ENCODE assay signal across 10 cellular contexts in the genomic region with DNA sequence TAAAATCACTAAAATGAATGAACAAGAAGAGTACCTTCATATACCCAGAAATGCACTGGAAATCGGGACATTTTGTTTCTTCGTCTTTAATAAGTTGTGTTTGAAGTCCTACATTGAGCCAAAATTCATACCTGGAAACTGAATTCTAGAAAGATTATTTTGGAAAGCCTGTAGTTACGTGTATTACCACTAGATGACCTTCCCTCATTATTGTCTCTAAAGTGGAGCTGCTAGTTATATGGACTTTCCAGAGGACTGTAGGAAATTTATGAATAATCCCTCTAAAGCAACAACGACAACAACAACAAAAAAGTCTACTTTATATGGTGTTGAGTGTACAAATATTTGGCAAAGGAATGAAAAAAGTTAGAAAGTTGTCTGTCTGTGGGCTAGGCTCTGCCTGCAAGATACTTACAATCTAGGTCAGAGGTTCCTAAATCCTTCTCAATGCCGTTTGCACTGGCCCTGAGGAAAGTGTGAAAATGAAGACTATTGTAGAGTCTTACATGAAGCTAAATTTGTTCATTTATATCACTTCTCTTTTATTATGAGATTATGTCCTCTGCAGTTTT.
DNase-seq lines count a peak whose midpoint lies in the region; TF ChIP-seq lines count a peak whose summit lies in the region.
"Had no signal": no experiment of that assay in that cellular context is flagged by ENCODE, and none has a peak within 500 bp of the region (broad histone marks: within the 10 kb centered on the region; RNA-seq: fewer than 3 reads in every experiment).

No MANE protein-coding gene starts in this region.

- H2AFZ ChIP-seq in GM23248, result no peak overlapping the region

- H3K9me3 ChIP-seq in AG04450 (ENCODE audit: control insufficient read depth, insufficient read depth, low read length), result no peaks in the 10 kb centered on the region
- H3K9me3 ChIP-seq in GM23248 (ENCODE audit: low read depth), result no peaks in the 10 kb centered on the region
- H3K9me3 ChIP-seq: vagina had no signal

- H3K27ac ChIP-seq in AG04450 (ENCODE audit: low read depth, low read length) (no peak overlapping the region), GM23248 (no peak overlapping the region)
- H3K27ac ChIP-seq: vagina had no signal

- H3K4me3 ChIP-seq in AG04450 (ENCODE audit: low read depth, low read length) (no peak overlapping the region), GM23248 (no peak overlapping the region), WI38 (ENCODE audit: low read depth, low read length) (no peak overlapping the region)
- H3K4me3 ChIP-seq: vagina had no signal

- no peaks in the 10 kb centered on the region for H4K20me1 ChIP-seq in GM23248 (ENCODE audit: insufficient read depth)

- H3K27me3 ChIP-seq in AG04450 (ENCODE audit: control insufficient read depth, insufficient read depth, low read length) (no peaks in the 10 kb centered on the region), GM23248 (replicated peaks; ENCODE audit: insufficient read depth) (no peaks in the 10 kb centered on the region)
- H3K27me3 ChIP-seq: vagina had no signal

- in situ Hi-C loops in GM23248 (cut with MboI), result no loop called here

- peak; percentile 61 for TF ChIP-seq CTCF in AG04450 (IDR thresholded peaks at IDR 0.05; ENCODE audit: low read depth, low read length)
- TF ChIP-seq CTCF in WI38 (IDR thresholded peaks at IDR 0.05; ENCODE audit: low read depth, low read length), result peak; percentile 46; the same call in 1 of the 2 replicates

- H3K9me2 ChIP-seq in GM23248 (ENCODE audit: insufficient read depth), result no peaks in the 10 kb centered on the region

- H3K4me1 ChIP-seq in GM23248 (ENCODE audit: insufficient read depth), result peaks cover 10% of the 10 kb centered on the region; the same call in 1 of the 2 replicates

- CTCF ChIA-PET in AG04450 (lab: Charles Lee), result interaction anchor here (0.6 to 3.4 kb wide), 16 partner anchors 14 to 229 kb away, joined by 3 to 19 read pairs (median 4); no protein-coding TSS in a partner anchor

- 50 to 54% methylated on average over 5 of the region's 5 CpGs for WGBS in GM23248 (ENCODE audit: low coverage in 1 of 2, low lambda C conversion rate in 2 of 2, missing lambda C conversion rate in 2 of 2), 2 experiments

- no peak overlapping the region for H3K4me2 ChIP-seq in GM23248 (ENCODE audit: unreplicated experiment)

- DNase-seq in AG04450 (ENCODE audit: low read depth, low spot score), result no peak
- peak; percentile 47 for DNase-seq in GM23248
- DNase-seq in kidney tubule cell (ENCODE audit: low spot score), result peak; percentile 10
- DNase-seq in MV-4-11 (lab: John Stamatoyannopoulos, UW), result no peak
- no peak for DNase-seq in putamen (ENCODE audit: low spot score)
- no peak for DNase-seq in NCI-H446 treated with DMSO at 0.1 percent for 48 hours (lab: John Stamatoyannopoulos, UW)
- DNase-seq in stimulated activated CD4-positive, alpha-beta T cell treated with anti-CD3 and anti-CD28 coated beads, Interleukin-4, amount 100 ng/mL, for 4 hours, result no peak
- DNase-seq: hypothalamus had no signal

- POLR2A ChIA-PET in AG04450 (lab: Yijun Ruan, JAX), result no interaction called here

- H3F3A ChIP-seq in GM23248 (ENCODE audit: insufficient read depth), result peaks cover 7% of the 10 kb centered on the region; the same call in 1 of the 2 replicates

- no peak overlapping the region for H3K9ac ChIP-seq in GM23248

- no peaks in the 10 kb centered on the region for H3K79me2 ChIP-seq in GM23248 (ENCODE audit: insufficient read depth)

- no peaks in the 10 kb centered on the region for H3K36me3 ChIP-seq in GM23248 (ENCODE audit: low read depth)
- H3K36me3 ChIP-seq: vagina had no signal

Comparison
In these comparisons a context has a peak if more than half of its experiments do, and no peak if none do; other contexts are left out.
1. DNase-seq: peak in GM23248 (single experiment) and kidney tubule cell (single experiment); none in AG04450 (single experiment), MV-4-11 (single experiment), putamen (single experiment), NCI-H446 treated with DMSO at 0.1 percent for 48 hours (single experiment) and stimulated activated CD4-positive, alpha-beta T cell treated with anti-CD3 and anti-CD28 coated beads, Interleukin-4, amount 100 ng/mL, for 4 hours (0 of 2).